Comparison of ENCODE assay signal across 21 cellular contexts in the genomic region with DNA sequence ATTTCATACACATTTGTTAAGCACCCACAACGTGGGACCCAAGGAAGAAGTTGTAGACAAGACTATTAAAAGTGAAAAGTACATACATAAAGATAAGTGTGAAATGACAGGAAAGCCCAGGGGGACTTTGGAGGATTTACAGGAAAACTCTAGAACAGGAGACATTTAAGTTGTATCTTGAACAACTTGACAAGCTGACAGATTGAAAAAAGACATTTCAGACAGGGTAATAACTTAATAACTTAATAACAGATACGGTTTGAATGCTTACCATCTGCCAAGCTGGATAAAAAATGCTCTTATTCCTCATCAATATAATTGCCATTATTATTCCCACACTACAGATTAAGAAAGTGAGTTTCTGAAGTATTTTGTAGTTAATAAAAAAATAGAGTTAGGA.
A peak's percentile ranks its signal among the peaks of the same experiment; 100 is the strongest.
DNase-seq lines count a peak whose midpoint lies in the region; TF ChIP-seq lines count a peak whose summit lies in the region.
"Had no signal": no experiment of that assay in that cellular context is flagged by ENCODE, and none has a peak within 500 bp of the region (broad histone marks: within the 10 kb centered on the region; RNA-seq: fewer than 3 reads in every experiment).

No MANE protein-coding gene starts in this region.

- no peak overlapping the region for H3K14ac ChIP-seq in neuronal stem cell (ENCODE audit: low read length)

- WGBS in smooth muscle cell (ENCODE audit: low lambda C conversion rate), result 48% methylated on average over 2 of the region's 2 CpGs
- no CpG with 5 or more reads among the region's 2 CpGs for WGBS in neuronal stem cell (ENCODE audit: extremely low coverage in 2 of 2, insufficient read length in 2 of 2, insufficient replicate concordance in 1 of 2), 2 donors

- no peak overlapping the region for H2AK5ac ChIP-seq in neuronal stem cell (ENCODE audit: low read depth, low read length)

- H3F3A ChIP-seq in smooth muscle cell (ENCODE audit: low read depth), result no peaks in the 10 kb centered on the region

- H3K27ac ChIP-seq in ACC112 (ENCODE audit: low read depth, low read length) (no peak overlapping the region), iPS-20b (ENCODE audit: low read length) (peak overlapping the region; percentile 16), smooth muscle cell (ENCODE audit: low read depth) (no peak overlapping the region), neuronal stem cell (replicated peaks; ENCODE audit: low read length) (no peak overlapping the region)
- H3K27ac ChIP-seq: 22Rv1; BLaER1 treated with 17β-estradiol and CSF1 and Interleukin-3, amounts not matched to agents 10 nM and 100 nM had no signal

- H4K91ac ChIP-seq in neuronal stem cell (ENCODE audit: low read depth, low read length, poor library complexity), result no peak overlapping the region

- H3K27me3 ChIP-seq in ACC112 (ENCODE audit: insufficient read depth, low read length), result peaks cover 10% of the 10 kb centered on the region; the same call in 1 of the 2 replicates
- no peaks in the 10 kb centered on the region for H3K27me3 ChIP-seq in iPS-20b (ENCODE audit: insufficient read depth, low read length)
- no peaks in the 10 kb centered on the region for H3K27me3 ChIP-seq in smooth muscle cell (ENCODE audit: low read depth)
- H3K27me3 ChIP-seq in neuronal stem cell (ENCODE audit: control insufficient read depth in 3 of 3, insufficient read depth in 3 of 3, low read depth in 1 of 3, low read length in 3 of 3), result no peaks in the 10 kb centered on the region
- H3K27me3 ChIP-seq: BE2C; BLaER1 treated with 17β-estradiol and CSF1 and Interleukin-3, amounts not matched to agents 10 nM and 100 nM had no signal

- DNase-seq in NCI-H524 treated with DMSO at 0.1 percent for 48 hours (lab: John Stamatoyannopoulos, UW) (peak; percentile 3), smooth muscle cell (lab: John Stamatoyannopoulos, UW; ENCODE audit: unreplicated experiment) (no peak), NCI-H2227 treated with DMSO at 0.1 percent for 48 hours (lab: John Stamatoyannopoulos, UW) (no peak), neuronal stem cell (ENCODE audit: low spot score) (no peak)
- DNase-seq in activated CD4-positive, alpha-beta T cell treated with anti-CD3 and anti-CD28 coated beads for 1 hour, result no peak
- DNase-seq: ACHN; AML-193; BE2C; CD4-positive, alpha-beta T cell; CD8-positive, alpha-beta memory T cell; DMS 273 treated with DMSO at 0.1 percent for 48 hours; DMS79; EL; GDM1; H7; HCEC 1CT had no signal

- no peaks in the 10 kb centered on the region for H3K36me3 ChIP-seq in ACC112 (ENCODE audit: insufficient read depth, low read length)
- H3K36me3 ChIP-seq in iPS-20b (ENCODE audit: insufficient read depth, low read depth, low read length), result no peaks in the 10 kb centered on the region
- no peaks in the 10 kb centered on the region for H3K36me3 ChIP-seq in smooth muscle cell (ENCODE audit: low read depth)
- no peaks in the 10 kb centered on the region for H3K36me3 ChIP-seq in neuronal stem cell (replicated peaks in 1 of 2; ENCODE audit: control insufficient read depth in 2 of 2, insufficient read depth in 2 of 2, low read length in 2 of 2)
- H3K36me3 ChIP-seq: BE2C; BLaER1 treated with 17β-estradiol and CSF1 and Interleukin-3, amounts not matched to agents 10 nM and 100 nM had no signal

- no peaks in the 10 kb centered on the region for H3K4me1 ChIP-seq in ACC112 (ENCODE audit: control insufficient read depth, insufficient read depth, low read length, unreplicated experiment)
- peaks cover 42% of the 10 kb centered on the region for H3K4me1 ChIP-seq in iPS-20b (ENCODE audit: insufficient read depth, low read length)
- H3K4me1 ChIP-seq in smooth muscle cell (ENCODE audit: low read depth), result no peaks in the 10 kb centered on the region
- peaks cover under 1 to 1% of the 10 kb centered on the region in 2 donors for H3K4me1 ChIP-seq in neuronal stem cell (ENCODE audit: control insufficient read depth in 2 of 2, insufficient read depth in 1 of 2, low read depth in 1 of 2, low read length in 2 of 2)
- H3K4me1 ChIP-seq: BE2C; BLaER1 treated with 17β-estradiol and CSF1 and Interleukin-3, amounts not matched to agents 10 nM and 100 nM had no signal

- H2AFZ ChIP-seq in ACC112 (ENCODE audit: low read length, unreplicated experiment) (peak overlapping the region; percentile 35), smooth muscle cell (ENCODE audit: low read depth) (peak overlapping the region; percentile 24), neuronal stem cell (ENCODE audit: low read length) (no peak overlapping the region)

- H3K23ac ChIP-seq in neuronal stem cell (ENCODE audit: low read depth, low read length, poor library complexity), result no peak overlapping the region

- H3K4me2 ChIP-seq in smooth muscle cell, result no peak overlapping the region
- no peak overlapping the region for H3K4me2 ChIP-seq in neuronal stem cell (ENCODE audit: insufficient read depth, low read length, poor library complexity, severe bottlenecking)
- H3K4me2 ChIP-seq: BLaER1 treated with 17β-estradiol and CSF1 and Interleukin-3, amounts not matched to agents 10 nM and 100 nM had no signal

- H3K9ac ChIP-seq in iPS-20b (ENCODE audit: low read depth, low read length) (no peak overlapping the region), smooth muscle cell (ENCODE audit: low read depth) (no peak overlapping the region), neuronal stem cell (ENCODE audit: low read depth, low read length, poor library complexity) (no peak overlapping the region)
- H3K9ac ChIP-seq: BLaER1 treated with 17β-estradiol and CSF1 and Interleukin-3, amounts not matched to agents 10 nM and 100 nM had no signal

- no peak for TF ChIP-seq CTCF in smooth muscle cell (IDR thresholded peaks at IDR 0.05; ENCODE audit: borderline replicate concordance, insufficient read depth, poor library complexity, severe bottlenecking)

- no peaks in the 10 kb centered on the region for H3K79me1 ChIP-seq in neuronal stem cell (ENCODE audit: low read depth, low read length)

- no peak overlapping the region for H2BK5ac ChIP-seq in neuronal stem cell (ENCODE audit: low read length)

- H4K8ac ChIP-seq in neuronal stem cell (ENCODE audit: low read depth, low read length), result no peak overlapping the region

- H3K9me3 ChIP-seq in iPS-20b (ENCODE audit: insufficient read depth, low read depth, low read length) (no peaks in the 10 kb centered on the region), smooth muscle cell (replicated peaks; ENCODE audit: low read depth) (no peaks in the 10 kb centered on the region), neuronal stem cell (replicated peaks in 1 of 2; ENCODE audit: control insufficient read depth in 2 of 2, insufficient read depth in 1 of 2, low read depth in 1 of 2, low read length in 2 of 2) (no peaks in the 10 kb centered on the region)
- H3K9me3 ChIP-seq: BE2C; BLaER1 treated with 17β-estradiol and CSF1 and Interleukin-3, amounts not matched to agents 10 nM and 100 nM had no signal

- no peaks in the 10 kb centered on the region for H4K20me1 ChIP-seq in smooth muscle cell (ENCODE audit: low read depth)
- H4K20me1 ChIP-seq: BLaER1 treated with 17β-estradiol and CSF1 and Interleukin-3, amounts not matched to agents 10 nM and 100 nM had no signal

- H3K4me3 ChIP-seq in ACC112 (ENCODE audit: low read depth, low read length) (no peak overlapping the region), iPS-20b (ENCODE audit: low read length) (no peak overlapping the region), smooth muscle cell (no peak overlapping the region), neuronal stem cell (ENCODE audit: low read length in 2 of 2) (no peak overlapping the region)
- H3K4me3 ChIP-seq: BLaER1 treated with 17β-estradiol and CSF1 and Interleukin-3, amounts not matched to agents 10 nM and 100 nM; GM12878 had no signal

- H3K79me2 ChIP-seq in ACC112 (ENCODE audit: control insufficient read depth, insufficient read depth, low read length, unreplicated experiment) (no peaks in the 10 kb centered on the region), smooth muscle cell (ENCODE audit: low read depth) (no peaks in the 10 kb centered on the region)

- H2BK15ac ChIP-seq in neuronal stem cell (ENCODE audit: low read length), result no peak overlapping the region

- H2BK120ac ChIP-seq in neuronal stem cell (ENCODE audit: low read depth, low read length), result no peak overlapping the region

- no peak overlapping the region for H2BK12ac ChIP-seq in neuronal stem cell (ENCODE audit: low read length)

- no peak overlapping the region for H3K18ac ChIP-seq in neuronal stem cell (ENCODE audit: low read length)

- no peak overlapping the region for H3K4ac ChIP-seq in neuronal stem cell (ENCODE audit: low read length)
